ENCODE assay signal across 8 cellular contexts in the genomic region with DNA sequence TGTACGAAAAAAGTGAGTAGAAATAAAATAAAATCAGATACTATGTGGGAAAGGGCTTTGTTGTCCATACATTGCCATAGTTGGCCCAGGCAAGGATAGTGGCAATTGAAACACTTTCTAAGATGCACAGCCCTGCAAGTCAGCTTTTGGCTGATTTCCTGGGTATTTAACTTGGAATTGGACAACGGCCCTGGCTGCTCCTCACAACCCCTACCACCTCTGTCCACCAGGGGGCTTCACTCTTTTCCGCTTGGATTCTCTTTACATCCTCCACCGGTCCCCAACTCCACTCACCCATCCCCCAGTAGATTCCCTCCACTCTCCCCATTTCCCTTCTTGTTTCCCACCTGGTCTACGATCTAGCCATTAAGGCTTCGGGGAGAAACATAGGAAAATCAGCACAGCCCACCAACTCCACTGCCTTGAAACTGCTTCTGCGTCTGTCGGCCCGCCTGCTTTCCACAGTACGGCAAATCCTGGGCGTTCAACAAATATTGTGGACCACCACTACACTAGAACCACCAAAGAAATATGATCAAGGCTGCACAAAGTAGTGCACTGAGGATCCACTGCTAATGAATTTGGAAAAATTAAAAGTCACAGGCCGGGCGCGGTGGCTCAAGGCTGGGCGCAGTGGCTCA. TPM values are rescaled to one million over a fixed set of nuclear protein-coding genes. Genes with fewer than 3 reads are reported as not detected.
A peak's percentile ranks its signal among the peaks of the same experiment; 100 is the strongest.
DNase-seq lines count a peak whose midpoint lies in the region; ATAC-seq and TF ChIP-seq lines count a peak whose summit lies in the region.

No MANE protein-coding gene starts in this region.

- no peak for TF ChIP-seq EP300 in Ishikawa (IDR thresholded peaks at IDR 0.05; ENCODE audit: borderline replicate concordance)

- DNase-seq in Calu3 (peak; percentile 74), SK-N-DZ (ENCODE audit: low spot score) (peak; percentile 55), left ventricle myocardium superior (peak; percentile 63), smooth muscle cell of the brain vasculature (ENCODE audit: low read depth, low spot score) (peak; percentile 28), NCI-H1436 treated with DMSO at 0.1 percent for 48 hours (lab: John Stamatoyannopoulos, UW) (no peak)
- peak; percentile 36 for DNase-seq in activated naive CD8-positive, alpha-beta T cell treated with anti-CD3 and anti-CD28 coated beads for 36 hours

- peak; percentile 74 for TF ChIP-seq CTCF in Calu3 (IDR thresholded peaks at IDR 0.05; ENCODE audit: unreplicated experiment)

- TF ChIP-seq RAD21 in Ishikawa (IDR thresholded peaks at IDR 0.05; ENCODE audit: low read depth): peak; percentile 22; the same call in 1 of the 2 replicates

- peaks cover 26% of the 10 kb centered on the region for H3K27me3 Mint-ChIP-seq in Calu3 (ENCODE audit: unreplicated experiment)
- H3K27me3 Mint-ChIP-seq in activated naive CD8-positive, alpha-beta T cell treated with anti-CD3 and anti-CD28 coated beads for 36 hours: peaks cover 12% of the 10 kb centered on the region

- no peaks in the 10 kb centered on the region for H3K4me1 Mint-ChIP-seq in Calu3 (ENCODE audit: low read depth, unreplicated experiment)
- peaks cover 7% of the 10 kb centered on the region for H3K4me1 Mint-ChIP-seq in activated naive CD8-positive, alpha-beta T cell treated with anti-CD3 and anti-CD28 coated beads for 36 hours

- H3K9me3 Mint-ChIP-seq in Calu3 (ENCODE audit: low read depth, unreplicated experiment): no peaks in the 10 kb centered on the region
- H3K9me3 Mint-ChIP-seq in activated naive CD8-positive, alpha-beta T cell treated with anti-CD3 and anti-CD28 coated beads for 36 hours: no peaks in the 10 kb centered on the region

- H3K27ac Mint-ChIP-seq in Calu3 (ENCODE audit: unreplicated experiment): no peak overlapping the region
- no peak overlapping the region for H3K27ac Mint-ChIP-seq in activated naive CD8-positive, alpha-beta T cell treated with anti-CD3 and anti-CD28 coated beads for 36 hours

- intact Hi-C loops in Calu3 (cut with micrococcal nuclease; ENCODE audit: unreplicated experiment) (loop anchor here (2.0 kb wide), 1 partner anchor 609 kb away; no protein-coding TSS in a partner anchor), left ventricle myocardium superior (cut with micrococcal nuclease) (loop anchor here (5.0 kb wide), 1 partner anchor 451 kb away; no protein-coding TSS in a partner anchor)

- H3K36me3 Mint-ChIP-seq in Calu3 (ENCODE audit: insufficient read depth, unreplicated experiment): no peaks in the 10 kb centered on the region
- H3K36me3 Mint-ChIP-seq in activated naive CD8-positive, alpha-beta T cell treated with anti-CD3 and anti-CD28 coated beads for 36 hours: no peaks in the 10 kb centered on the region

- no peak overlapping the region for H3K4me3 Mint-ChIP-seq in Calu3 (ENCODE audit: low read depth, unreplicated experiment)
- no peak overlapping the region for H3K4me3 Mint-ChIP-seq in activated naive CD8-positive, alpha-beta T cell treated with anti-CD3 and anti-CD28 coated beads for 36 hours

- CTCF ChIA-PET in Calu3 (lab: Charles Lee): interaction anchor here (0.6 to 1.8 kb wide), 4 partner anchors 16 to 451 kb away, joined by 3 to 7 read pairs (median 3); no protein-coding TSS in a partner anchor

- BruUV-seq in Calu3 (replicated peaks; lab: Mats Ljungman, UMichigan): no TSS peak

- ATAC-seq in left ventricle myocardium superior (peak; percentile 79), GM21526 (IDR thresholded peaks at IDR 0.05; ENCODE audit: low FRiP score, unreplicated experiment) (no peak)

TF ChIP-seq in Ishikawa, 13 proteins besides CTCF, POLR2A, EP300 and RAD21:
- no peak for TF ChIP-seq EGR1 (IDR thresholded peaks at IDR 0.05)
- no peak for TF ChIP-seq TEAD4 (IDR thresholded peaks at IDR 0.05)
- no peak for TF ChIP-seq TCF12 (IDR thresholded peaks at IDR 0.05; ENCODE audit: low read depth)
- TF ChIP-seq ZBTB7A (IDR thresholded peaks at IDR 0.05; ENCODE audit: low read depth): no peak
- no peak for TF ChIP-seq NFIC (IDR thresholded peaks at IDR 0.05)
- no peak for TF ChIP-seq TAF1 (IDR thresholded peaks at IDR 0.05; ENCODE audit: low read depth)

RNA-seq across cellular contexts. Expression of a gene that starts 48.6 kb away (rescaled TPM):
- total RNA-seq in Calu3 (2022): 89.6 and 95.0 TPM in 2 replicates
- 171 and 205 TPM in 2 replicates for polyA plus RNA-seq in SK-N-DZ (2014; cell fraction: cytosol; rRNA removed)
- polyA plus RNA-seq in SK-N-DZ (2014; cell fraction: nucleus; rRNA removed): 112 and 153 TPM in 2 replicates
- total RNA-seq in activated naive CD8-positive, alpha-beta T cell treated with anti-CD3 and anti-CD28 coated beads for 36 hours: 100 to 1,000 TPM; 284 to 285 TPM
- 227 TPM for total RNA-seq in left ventricle myocardium superior
